In the genomic region with DNA sequence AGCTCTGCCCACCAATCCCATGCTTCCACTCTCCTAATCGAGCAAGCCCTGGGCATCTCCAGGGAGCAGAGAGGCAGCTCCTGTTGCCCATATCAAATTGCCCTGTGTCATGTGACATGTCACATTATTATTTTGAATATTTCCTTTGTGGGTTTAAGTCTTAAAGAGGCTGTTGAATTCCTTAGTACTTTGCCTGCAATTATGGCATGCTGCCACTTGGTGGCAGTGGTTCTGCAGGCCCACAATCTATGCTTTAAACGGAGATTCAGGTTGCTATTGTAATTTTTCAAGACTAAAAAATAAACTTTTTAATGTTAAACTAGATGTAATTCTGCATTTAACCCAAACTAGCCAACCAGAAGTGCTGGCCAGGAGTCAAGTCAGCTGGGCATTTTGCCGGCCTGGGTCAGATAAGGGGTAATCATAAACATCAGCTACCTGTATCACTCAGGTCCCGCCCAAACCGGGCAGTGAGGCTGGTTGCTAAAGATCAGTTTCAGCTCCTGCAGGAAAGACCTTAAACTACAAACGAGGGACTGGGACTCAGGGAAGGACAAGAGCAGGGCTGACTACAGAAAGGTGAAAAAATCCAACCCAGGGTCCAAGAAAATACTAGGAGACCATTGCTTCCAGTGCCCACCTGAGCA, we compare ENCODE assay signal across 11 cellular contexts. TPM values are rescaled to one million over a fixed set of nuclear protein-coding genes. Genes with fewer than 3 reads are reported as not detected.
DNase-seq lines count a peak whose midpoint lies in the region; ATAC-seq and TF ChIP-seq lines count a peak whose summit lies in the region.
"Had no signal": no experiment of that assay in that cellular context is flagged by ENCODE, and none has a peak within 500 bp of the region (broad histone marks: within the 10 kb centered on the region; RNA-seq: fewer than 3 reads in every experiment).

No MANE protein-coding gene starts in this region.

- H3K9ac ChIP-seq in smooth muscle cell (ENCODE audit: low read depth): no peak overlapping the region

- no peak overlapping the region for H2AFZ ChIP-seq in smooth muscle cell (ENCODE audit: low read depth)

- no peak for TF ChIP-seq POLR2A in NB4 (IDR thresholded peaks at IDR 0.05; ENCODE audit: extremely low read depth, insufficient read length)

- peaks cover 21% of the 10 kb centered on the region for H3K36me3 ChIP-seq in cardiac muscle cell
- H3K36me3 ChIP-seq in smooth muscle cell (ENCODE audit: low read depth): no peaks in the 10 kb centered on the region

- intact Hi-C loops in Right ventricle myocardium superior (cut with DNase I): no loop called here

- no peaks in the 10 kb centered on the region for H3K9me3 ChIP-seq in cardiac muscle cell (ENCODE audit: low read depth)
- no peaks in the 10 kb centered on the region for H3K9me3 ChIP-seq in smooth muscle cell (replicated peaks; ENCODE audit: low read depth)

- H3K27me3 ChIP-seq in cardiac muscle cell (no peaks in the 10 kb centered on the region), smooth muscle cell (ENCODE audit: low read depth) (no peaks in the 10 kb centered on the region)

- H3K4me1 ChIP-seq in cardiac muscle cell (ENCODE audit: low read depth): no peaks in the 10 kb centered on the region
- H3K4me1 ChIP-seq in smooth muscle cell (ENCODE audit: low read depth): no peaks in the 10 kb centered on the region

- H3K4me3 ChIP-seq in cardiac muscle cell (no peak overlapping the region), NB4 (ENCODE audit: low read depth, low read length) (no peak overlapping the region), epithelial cell of proximal tubule (ENCODE audit: low read depth, low read length) (no peak overlapping the region), smooth muscle cell (no peak overlapping the region)

- TF ChIP-seq CTCF in cardiac muscle cell (IDR thresholded peaks at IDR 0.05; ENCODE audit: low read depth, low read length) (peak; percentile 11), NB4 (IDR thresholded peaks at IDR 0.05; ENCODE audit: low read depth, low read length) (peak; percentile 65), epithelial cell of proximal tubule (conservative IDR thresholded peaks at IDR 0.05; ENCODE audit: low read depth, low read length) (peak; percentile 46), smooth muscle cell (IDR thresholded peaks at IDR 0.05; ENCODE audit: borderline replicate concordance, insufficient read depth, poor library complexity, severe bottlenecking) (peak; percentile 35)

- H4K20me1 ChIP-seq in smooth muscle cell (ENCODE audit: low read depth): no peaks in the 10 kb centered on the region

- ATAC-seq in Right ventricle myocardium superior (ENCODE audit: poor library complexity): no peak
- no peak for ATAC-seq in HG02623 (IDR thresholded peaks at IDR 0.05; ENCODE audit: unreplicated experiment)

- H3K4me2 ChIP-seq in smooth muscle cell: no peak overlapping the region

- no peaks in the 10 kb centered on the region for H3F3A ChIP-seq in smooth muscle cell (ENCODE audit: low read depth)

- H3K27ac ChIP-seq in cardiac muscle cell (no peak overlapping the region), smooth muscle cell (ENCODE audit: low read depth) (no peak overlapping the region)

- H3K79me2 ChIP-seq in smooth muscle cell (ENCODE audit: low read depth): no peaks in the 10 kb centered on the region

- DNase-seq in cardiac muscle cell (ENCODE audit: low read depth in 1 of 2, low spot score in 1 of 2): no peak
- DNase-seq in Right ventricle myocardium superior: no peak
- DNase-seq in NB4 (ENCODE audit: low read depth): peak; percentile 25
- DNase-seq in epithelial cell of proximal tubule (ENCODE audit: low read depth): no peak
- no peak for DNase-seq in smooth muscle cell (lab: John Stamatoyannopoulos, UW; ENCODE audit: unreplicated experiment)
- DNase-seq in activated CD4-positive, alpha-beta T cell treated with anti-CD3 and anti-CD28 coated beads for 1 hour: no peak
- DNase-seq in activated naive CD4-positive, alpha-beta T cell treated with Interleukin-2 at 50 U/mL for 16 hours: no peak
- DNase-seq: NCI-H1930, occipital lobe had no signal

- 83% methylated on average over 6 of the region's 6 CpGs for WGBS in smooth muscle cell (ENCODE audit: low lambda C conversion rate)

RNA-seq across cellular contexts. Expression of a gene that starts 37.3 kb away (rescaled TPM):
- total RNA-seq in cardiac muscle cell (7.2 and 11.8 TPM in 2 replicates), Right ventricle myocardium superior (0.89 TPM), epithelial cell of proximal tubule (27.1 and 36.6 TPM in 2 replicates), smooth muscle cell (5.0 and 6.9 TPM in 2 replicates)
- polyA plus RNA-seq in cardiac muscle cell (5.8 and 6.0 TPM in 2 replicates), smooth muscle cell (4.6 and 9.6 TPM in 2 replicates)
- total RNA-seq: RPMI7951 had no signal

Comparison
In these comparisons a context has a peak if more than half of its experiments do, and no peak if none do; other contexts are left out.
1. CTCF ChIP-seq: peak in every context shown above with its lines; median percentile 65 in NB4; 46 in epithelial cell of proximal tubule; 35 in smooth muscle cell; 11 in cardiac muscle cell.